Comparison of ENCODE assay signal across 1 cellular context in genomic region chr11:125452125-125452470, GRCh38.
TF ChIP-seq lines count a peak whose summit lies in the region.

No MANE protein-coding gene starts in this region.

TF ChIP-seq in WTC11, 78 proteins besides CTCF, POLR2A, EP300 and RAD21 (continued from another document):
- TF ChIP-seq ZNF281 (CRISPR knock-in tag; IDR thresholded peaks at IDR 0.05) (no peak), ZMAT4 (CRISPR knock-in tag; IDR thresholded peaks at IDR 0.05) (no peak), ZNF232 (CRISPR knock-in tag; IDR thresholded peaks at IDR 0.05) (no peak), E2F1 (CRISPR knock-in tag; IDR thresholded peaks at IDR 0.05) (no peak), FOXK1 (CRISPR knock-in tag; IDR thresholded peaks at IDR 0.05) (no peak), NR2C2 (CRISPR knock-in tag; IDR thresholded peaks at IDR 0.05) (no peak), GRHL2 (CRISPR knock-in tag; IDR thresholded peaks at IDR 0.05; ENCODE audit: insufficient replicate concordance, severe bottlenecking) (no peak)
- TF ChIP-seq, protein P1, sequence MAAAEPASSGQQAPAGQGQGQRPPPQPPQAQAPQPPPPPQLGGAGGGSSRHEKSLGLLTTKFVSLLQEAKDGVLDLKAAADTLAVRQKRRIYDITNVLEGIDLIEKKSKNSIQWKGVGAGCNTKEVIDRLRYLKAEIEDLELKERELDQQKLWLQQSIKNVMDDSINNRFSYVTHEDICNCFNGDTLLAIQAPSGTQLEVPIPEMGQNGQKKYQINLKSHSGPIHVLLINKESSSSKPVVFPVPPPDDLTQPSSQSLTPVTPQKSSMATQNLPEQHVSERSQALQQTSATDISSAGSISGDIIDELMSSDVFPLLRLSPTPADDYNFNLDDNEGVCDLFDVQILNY (CRISPR knock-in tag; IDR thresholded peaks at IDR 0.05) = no peak
